21 cellular contexts compared by ENCODE assay signal in the genomic region with DNA sequence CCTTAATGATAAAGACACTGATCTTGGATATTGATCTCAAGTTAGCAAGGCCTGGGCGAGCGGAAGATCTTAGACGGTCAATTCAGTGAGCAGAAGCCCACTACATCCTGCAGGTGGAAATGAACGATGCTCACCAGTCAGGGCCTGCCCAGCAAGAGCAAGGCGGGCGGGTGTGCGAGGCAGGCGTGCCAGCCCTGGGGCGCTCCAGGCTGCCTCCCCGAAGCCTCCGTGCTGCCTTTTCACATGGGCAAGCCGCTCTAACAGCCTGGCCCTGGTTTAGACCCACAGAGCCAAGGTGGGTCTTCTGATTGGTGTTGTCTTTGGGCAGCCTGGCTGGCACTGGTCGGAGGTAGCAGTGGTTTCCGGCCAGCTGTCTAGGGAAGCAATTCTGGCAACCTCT.
DNase-seq lines count a peak whose midpoint lies in the region; ATAC-seq, FAIRE-seq and TF ChIP-seq lines count a peak whose summit lies in the region.
"Had no signal": no experiment of that assay in that cellular context is flagged by ENCODE, and none has a peak within 500 bp of the region (broad histone marks: within the 10 kb centered on the region; RNA-seq: fewer than 3 reads in every experiment).

No MANE protein-coding gene starts in this region.

- no peaks in the 10 kb centered on the region for H4K20me1 ChIP-seq in neural progenitor cell (ENCODE audit: low read depth)

- peak overlapping the region; percentile 50 for H3K27ac Mint-ChIP-seq in neural progenitor cell

- no peak for TF ChIP-seq CTCF in kidney (IDR thresholded peaks at IDR 0.05; ENCODE audit: borderline replicate concordance, extremely low read depth, insufficient read depth)
- no peak for TF ChIP-seq CTCF in neural progenitor cell (IDR thresholded peaks at IDR 0.05)
- no peak for TF ChIP-seq CTCF in spleen (IDR thresholded peaks at IDR 0.05 in 8 of 11, conservative IDR thresholded peaks at IDR 0.05 in 3 of 11)
- TF ChIP-seq CTCF in WERI-Rb-1 (IDR thresholded peaks at IDR 0.05; ENCODE audit: low read depth, low read length), result no peak

- no peak for FAIRE-seq in kidney (lab: Jason Lieb, UNC)
- FAIRE-seq: GM12891, GM18507, GM19239, H1 had no signal

- H3K27me3 ChIP-seq in neural progenitor cell (no peaks in the 10 kb centered on the region), spleen (replicated peaks in 1 of 7) (no peaks in the 10 kb centered on the region), WERI-Rb-1 (ENCODE audit: insufficient read depth, low read depth, severe bottlenecking) (no peaks in the 10 kb centered on the region)

- WGBS in spleen, 5 donors, result 90 to 97% (median 93%) methylated on average over 12 to 14 of the region's 14 CpGs

- no peak overlapping the region for H3K4me3 Mint-ChIP-seq in neural progenitor cell
- H3K4me3 Mint-ChIP-seq: CD4-positive, alpha-beta memory T cell; H9 had no signal

- H3K9ac ChIP-seq in kidney (ENCODE audit: low read length in 2 of 2) (no peak overlapping the region), neural progenitor cell (no peak overlapping the region)
- H3K9ac ChIP-seq: GM23248 had no signal

- H3K36me3 ChIP-seq in kidney (ENCODE audit: control insufficient read depth in 1 of 2, insufficient read depth in 2 of 2, low read length in 2 of 2) (no peaks in the 10 kb centered on the region), neural progenitor cell (no peaks in the 10 kb centered on the region), spleen (peaks cover 0 to 22% (median 4%) of the 10 kb centered on the region in 6 donors), WERI-Rb-1 (no peaks in the 10 kb centered on the region)

- H2AFZ ChIP-seq in neural progenitor cell (replicated peaks), result no peak overlapping the region
- H2AFZ ChIP-seq: GM23248 had no signal

- no peak overlapping the region for H3K4me3 ChIP-seq in kidney (ENCODE audit: low read length in 2 of 2)
- H3K4me3 ChIP-seq in neural progenitor cell, result no peak overlapping the region
- H3K4me3 ChIP-seq in spleen, result no peak overlapping the region
- H3K4me3 ChIP-seq in WERI-Rb-1 (ENCODE audit: low read depth, low read length), result no peak overlapping the region
- H3K4me3 ChIP-seq: GM23248 had no signal

- H3K4me2 ChIP-seq in neural progenitor cell, result no peak overlapping the region

- H3K4me1 ChIP-seq in kidney (ENCODE audit: control insufficient read depth in 1 of 2, insufficient read depth in 1 of 2, low read depth in 1 of 2, low read length in 2 of 2) (no peaks in the 10 kb centered on the region), neural progenitor cell (peaks cover 15% of the 10 kb centered on the region), spleen (no peaks in the 10 kb centered on the region)

- no peak for TF ChIP-seq POLR2A in spleen (IDR thresholded peaks at IDR 0.05)

- no peaks in the 10 kb centered on the region for H3K9me3 Mint-ChIP-seq in neural progenitor cell
- H3K9me3 Mint-ChIP-seq: CD4-positive, alpha-beta memory T cell; H9 had no signal

- intact Hi-C loops in kidney (cut with DNase I) (no loop called here), spleen (cut with DNase I; ENCODE audit: low total_unique reads) (no loop called here)

- H3K4me1 Mint-ChIP-seq in neural progenitor cell, result peaks cover 17% of the 10 kb centered on the region

- no peak for ATAC-seq in HG03108 (IDR thresholded peaks at IDR 0.05; ENCODE audit: unreplicated experiment)
- no peak for ATAC-seq in HG02798 (IDR thresholded peaks at IDR 0.05; ENCODE audit: poor library complexity, unreplicated experiment)
- no peak for ATAC-seq in GM18870 (IDR thresholded peaks at IDR 0.05; ENCODE audit: unreplicated experiment)
- ATAC-seq: HCT116 had no signal

- H3K27ac ChIP-seq in kidney (ENCODE audit: low read depth in 2 of 2, low read length in 2 of 2), result no peak overlapping the region
- H3K27ac ChIP-seq in neural progenitor cell, result no peak overlapping the region
- no peak overlapping the region for H3K27ac ChIP-seq in spleen
- no peak overlapping the region for H3K27ac ChIP-seq in WERI-Rb-1
- H3K27ac ChIP-seq: GM23248 had no signal

- H3K9me3 ChIP-seq in kidney (ENCODE audit: control insufficient read depth in 1 of 2, low read length in 2 of 2) (no peaks in the 10 kb centered on the region), neural progenitor cell (ENCODE audit: low read depth) (no peaks in the 10 kb centered on the region), spleen (no peaks in the 10 kb centered on the region), WERI-Rb-1 (ENCODE audit: severe bottlenecking) (no peaks in the 10 kb centered on the region)

- H3K36me3 Mint-ChIP-seq in neural progenitor cell, result peaks cover 9% of the 10 kb centered on the region
- H3K36me3 Mint-ChIP-seq: CD4-positive, alpha-beta memory T cell had no signal

- no peaks in the 10 kb centered on the region for H3F3A ChIP-seq in neural progenitor cell (ENCODE audit: low read depth)

- H3K79me2 ChIP-seq in neural progenitor cell (ENCODE audit: low read depth), result no peaks in the 10 kb centered on the region

- no peaks in the 10 kb centered on the region for H3K27me3 Mint-ChIP-seq in neural progenitor cell (ENCODE audit: insufficient read depth, low read depth)
- H3K27me3 Mint-ChIP-seq: CD4-positive, alpha-beta memory T cell had no signal

- DNase-seq in kidney (peak; percentile 56), neural progenitor cell (ENCODE audit: low spot score) (no peak), spleen (peak; percentile 66), WERI-Rb-1 (no peak)
- DNase-seq: C1 segment of cervical spinal cord; Calu3; CD4-positive, alpha-beta memory T cell; COR-L47; DMS53; DMS79 treated with DMSO at 0.1 percent for 48 hours; GF-D8; GM23248; H9 had no signal

Comparison
In these comparisons a context has a peak if more than half of its experiments do, and no peak if none do; other contexts are left out.
1. DNase-seq: peak in kidney (single experiment) and spleen (single experiment); none in neural progenitor cell (single experiment) and WERI-Rb-1 (single experiment).